ENCODE assay signal across 8 cellular contexts in the genomic region with DNA sequence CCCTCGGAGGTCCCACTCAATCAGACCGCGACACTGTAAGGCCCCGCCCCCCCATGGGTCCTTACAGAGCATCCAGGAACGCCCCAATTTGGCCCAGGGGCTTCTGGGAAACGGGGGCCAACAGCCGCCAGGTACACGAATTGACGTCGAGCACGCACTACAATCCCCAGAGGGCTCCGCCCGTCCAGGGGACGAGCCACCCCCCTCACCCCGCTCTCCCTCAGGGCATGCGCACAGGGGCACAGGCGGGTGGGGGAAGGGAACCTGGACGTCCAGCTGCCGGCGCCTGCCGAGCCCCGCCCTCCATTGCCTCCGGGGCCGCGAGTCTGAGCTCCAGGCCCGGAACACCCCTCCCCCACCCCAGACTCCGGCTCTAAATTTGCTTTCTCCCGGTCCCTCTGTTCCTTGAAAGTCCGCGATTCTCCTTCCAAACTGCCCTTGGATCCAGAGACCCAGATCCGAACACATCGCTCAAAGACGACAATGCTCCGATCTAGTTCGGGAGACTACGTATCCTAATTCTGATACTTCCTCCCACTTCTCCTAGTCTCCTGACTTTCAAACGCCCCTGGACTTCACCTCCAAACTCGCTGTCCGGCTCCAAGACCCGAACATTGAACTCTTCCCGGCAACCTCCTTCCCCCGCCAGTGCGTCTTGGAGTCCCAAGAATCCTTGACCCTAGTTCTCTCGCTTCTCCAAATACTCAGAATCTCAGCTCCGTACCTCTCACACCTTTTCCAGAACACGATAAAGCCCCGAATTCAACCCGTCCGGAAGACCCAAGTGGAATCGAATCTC. TPM values are rescaled to one million over a fixed set of nuclear protein-coding genes. Genes with fewer than 3 reads are reported as not detected.
A peak's percentile ranks its signal among the peaks of the same experiment; 100 is the strongest.
DNase-seq lines count a peak whose midpoint lies in the region; ATAC-seq and TF ChIP-seq lines count a peak whose summit lies in the region.

No MANE protein-coding gene starts in this region.

- H3K27me3 ChIP-seq in BLaER1 = no peaks in the 10 kb centered on the region
- no peaks in the 10 kb centered on the region for H3K27me3 ChIP-seq in left lung

- H3K4me3 ChIP-seq in BLaER1 (peak overlapping the region; percentile 84), left lung (peak overlapping the region; percentile 76 to 78)

- peak; percentile 100 for DNase-seq in NCI-H69 (lab: John Stamatoyannopoulos, UW)
- DNase-seq in activated CD4-positive, alpha-beta T cell treated with anti-CD3 and anti-CD28 coated beads, Interleukin-2, amount 50 U/mL, for 1 hour = peak; percentile 99
- peak; percentile 99 for DNase-seq in dedifferentiated amniotic fluid mesenchymal stem cell (ENCODE audit: extremely low spot score)
- DNase-seq in left lung = peak; percentile 98 to 100
- peak; percentile 99 for DNase-seq in stimulated activated CD4-positive, alpha-beta T cell treated with anti-CD3 and anti-CD28 coated beads, Interleukin-2, amount 100 ng/mL, for 4 hours (ENCODE audit: low read depth)

- peaks cover 19% of the 10 kb centered on the region for H3K4me1 ChIP-seq in BLaER1
- H3K4me1 ChIP-seq in left lung = peaks cover 7 to 30% of the 10 kb centered on the region in 2 donors

- intact Hi-C loops in left lung (cut with DNase I) = no loop called here

- peak overlapping the region; percentile 89 for H3K27ac ChIP-seq in BLaER1
- H3K27ac ChIP-seq in left lung = peak overlapping the region; percentile 91 to 95

- H3K4me2 ChIP-seq in BLaER1 = peak overlapping the region; percentile 96

- H3K36me3 ChIP-seq in BLaER1 (peaks cover 32% of the 10 kb centered on the region), left lung (peaks cover 0 to 40% of the 10 kb centered on the region in 2 donors)

- ATAC-seq in GM19351 (IDR thresholded peaks at IDR 0.05; ENCODE audit: unreplicated experiment) = peak; percentile 69
- ATAC-seq in HG03520 (IDR thresholded peaks at IDR 0.05; ENCODE audit: unreplicated experiment) = peak; percentile 58
- peak; percentile 85 for ATAC-seq in left lung

- TF ChIP-seq CTCF in left lung (IDR thresholded peaks at IDR 0.05) = no peak

- H3K9me3 ChIP-seq in BLaER1 (no peaks in the 10 kb centered on the region), left lung (no peaks in the 10 kb centered on the region)

- H4K20me1 ChIP-seq in BLaER1 = peaks cover 24% of the 10 kb centered on the region

- peak overlapping the region; percentile 90 for H3K9ac ChIP-seq in BLaER1

RNA-seq across cellular contexts. Expression of gene SERTAD3, which starts 0.8 kb away (rescaled TPM):
- 10 to 100 TPM; 31.7 to 35.0 TPM for total RNA-seq in left lung

RNA-seq across cellular contexts. Expression of gene SERTAD1, which starts 17.5 kb away (rescaled TPM):
- 10 to 100 TPM; 14.8 to 17.5 TPM for total RNA-seq in left lung

RNA-seq across cellular contexts. Expression of gene BLVRB, which starts 22.2 kb away (rescaled TPM):
- 100 to 1,000 TPM; 123 to 192 TPM for total RNA-seq in left lung

RNA-seq across cellular contexts. Expression of gene SPTBN4, which starts 23.5 kb away (rescaled TPM):
- total RNA-seq in left lung = 1 to 10 TPM in 1 of 2 donors, under 1 TPM in 1; 0.42 to 1.3 TPM

RNA-seq across cellular contexts. Expression of gene PRX, which starts 30.2 kb away (rescaled TPM):
- total RNA-seq in left lung = 10 to 100 TPM; 18.7 to 20.0 TPM

Comparison
In these comparisons a context has a peak if more than half of its experiments do, and no peak if none do; other contexts are left out.
1. Peak in every context shown above with its lines: DNase-seq, ATAC-seq, H3K4me3 ChIP-seq and H3K27ac ChIP-seq.